30 cellular contexts compared by ENCODE assay signal in genomic region chr13:43693639-43694038, GRCh38.
"Had no signal": no experiment of that assay in that cellular context is flagged by ENCODE, and none has a peak within 500 bp of the region (broad histone marks: within the 10 kb centered on the region; RNA-seq: fewer than 3 reads in every experiment).

No MANE protein-coding gene starts in this region.

- H3K4me3 ChIP-seq: hepatocyte, lower lobe of right lung, right atrium auricular region, skin epidermis, stomach, testis, thyroid gland, transverse colon, upper lobe of left lung, vagina had no signal

- H3K79me2 ChIP-seq: hepatocyte, parathyroid adenoma had no signal

- FAIRE-seq: keratinocyte had no signal

- ATAC-seq: left cardiac atrium; left lobe of liver; lower lobe of right lung; naive thymus-derived CD8-positive, alpha-beta T cell; sciatic nerve; stimulated activated naive B cell treated with anti-CD40 and anti-IgM and Interleukin-4, amounts not matched to agents 10 μg/mL and 1 μg/mL and 100 μg/mL, for 72 hours; stimulated activated naive CD8-positive, alpha-beta T cell treated with anti-CD3 and anti-CD28 coated beads, Interleukin-15, Interleukin-2, amounts not matched to agents 100 U/mL and 50 U/mL, for 24 hours had no signal

- H3K9me3 Mint-ChIP-seq: naive thymus-derived CD8-positive, alpha-beta T cell; nephron; stimulated activated naive B cell treated with anti-CD40 and anti-IgM and Interleukin-4, amounts not matched to agents 10 μg/mL and 1 μg/mL and 100 μg/mL, for 72 hours had no signal

- H2AFZ ChIP-seq: hepatocyte, parathyroid adenoma had no signal

- H3K9ac ChIP-seq: parathyroid adenoma had no signal

- H3K9me3 ChIP-seq: lower lobe of right lung, neutrophil, right atrium auricular region, stomach, testis, thyroid gland, transverse colon, upper lobe of left lung, vagina had no signal

- H3K4me3 Mint-ChIP-seq: naive thymus-derived CD8-positive, alpha-beta T cell; nephron; neural crest cell; stimulated activated naive B cell treated with anti-CD40 and anti-IgM and Interleukin-4, amounts not matched to agents 10 μg/mL and 1 μg/mL and 100 μg/mL, for 72 hours had no signal

- H3K27me3 ChIP-seq: hepatocyte, neutrophil, right atrium auricular region, stomach, testis, thyroid gland, transverse colon, upper lobe of left lung, vagina had no signal

- DNase-seq: kidney glomerular epithelial cell; left cardiac atrium; lower lobe of right lung; mammary epithelial cell; mesenchymal stem cell; naive thymus-derived CD8-positive, alpha-beta T cell; occipital lobe; stimulated activated CD4-positive, alpha-beta T cell treated with anti-CD3 and anti-CD28 coated beads, Interleukin-12 subunit alpha, Interleukin-12 subunit beta, amount 100 ng/mL, for 4 hours; stimulated activated CD4-positive, alpha-beta T cell treated with anti-CD3 and anti-CD28 coated beads, Interleukin-15, amount 100 ng/mL, for 24 hours; stimulated activated CD4-positive, alpha-beta T cell treated with anti-CD3 and anti-CD28 coated beads, Interleukin-2, amount 100 ng/mL, for 24 hours; stimulated activated CD4-positive, alpha-beta T cell treated with anti-CD3 and anti-CD28 coated beads, Interleukin-4, amount 100 ng/mL, for 1 hour; stimulated activated naive B cell treated with anti-CD40 and anti-IgM and Interleukin-4, amounts not matched to agents 10 μg/mL and 1 μg/mL and 100 μg/mL, for 72 hours; stimulated activated naive CD8-positive, alpha-beta T cell treated with anti-CD3 and anti-CD28 coated beads, Interleukin-15, Interleukin-2, amounts not matched to agents 100 U/mL and 50 U/mL, for 24 hours; stomach; testis; thyroid gland; transverse colon; upper lobe of left lung had no signal

- H3K27ac ChIP-seq: hepatocyte, lower lobe of right lung, neutrophil, parathyroid adenoma, right atrium auricular region, skin epidermis, stomach, testis, thyroid gland, transverse colon, upper lobe of left lung, vagina had no signal

- H3K36me3 Mint-ChIP-seq: naive thymus-derived CD8-positive, alpha-beta T cell; stimulated activated naive B cell treated with anti-CD40 and anti-IgM and Interleukin-4, amounts not matched to agents 10 μg/mL and 1 μg/mL and 100 μg/mL, for 72 hours had no signal

- H3K4me2 ChIP-seq: hepatocyte had no signal

- H3K36me3 ChIP-seq: lower lobe of right lung, neutrophil, right atrium auricular region, stomach, thyroid gland, transverse colon, upper lobe of left lung, vagina had no signal

- H3K27ac Mint-ChIP-seq: naive thymus-derived CD8-positive, alpha-beta T cell; nephron; progenitor cell of endocrine pancreas; stimulated activated naive B cell treated with anti-CD40 and anti-IgM and Interleukin-4, amounts not matched to agents 10 μg/mL and 1 μg/mL and 100 μg/mL, for 72 hours had no signal

- H3K4me1 ChIP-seq: lower lobe of right lung, parathyroid adenoma, testis, thyroid gland, upper lobe of left lung, vagina had no signal

- H3K4me1 Mint-ChIP-seq: neural crest cell had no signal
